In the genomic region with DNA sequence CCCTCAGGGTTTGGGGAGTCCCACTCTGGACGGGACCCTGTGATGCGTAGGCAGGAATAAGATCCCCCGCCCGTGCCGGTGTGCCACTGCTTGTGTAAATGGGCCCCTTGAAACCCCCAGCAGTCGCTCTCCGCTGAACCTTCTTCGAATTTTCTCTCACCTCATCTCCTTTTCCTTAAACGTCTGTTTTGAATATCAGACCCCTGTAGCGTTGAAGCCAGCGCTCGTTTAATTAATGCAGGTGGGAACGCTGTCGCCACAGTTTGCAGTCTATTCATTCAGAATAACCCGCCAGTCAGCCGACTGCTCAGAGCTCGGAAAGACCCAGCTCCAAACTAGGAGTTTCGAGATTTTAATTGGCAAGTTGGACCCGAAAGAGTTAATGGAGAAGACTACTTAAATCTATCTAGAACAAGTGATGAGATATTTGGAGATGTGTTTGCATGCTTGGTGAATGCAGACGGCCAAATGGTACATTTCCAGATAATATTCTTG, we compare ENCODE assay signal across 8 cellular contexts. TPM values are rescaled to one million over a fixed set of nuclear protein-coding genes. Genes with fewer than 3 reads are reported as not detected.
DNase-seq lines count a peak whose midpoint lies in the region; ATAC-seq and TF ChIP-seq lines count a peak whose summit lies in the region.

No MANE protein-coding gene starts in this region.

- H2AFZ ChIP-seq in PC-3 (ENCODE audit: low read length): peak overlapping the region; percentile 90

- H3K27me3 ChIP-seq in HAP-1 (ENCODE audit: low read depth) (no peaks in the 10 kb centered on the region), PC-3 (ENCODE audit: low read length) (no peaks in the 10 kb centered on the region), endodermal cell (ENCODE audit: control insufficient read depth, insufficient read depth, low read length, poor library complexity, severe bottlenecking) (no peaks in the 10 kb centered on the region)

- no peaks in the 10 kb centered on the region for H3F3A ChIP-seq in PC-3 (ENCODE audit: low read length, unreplicated experiment)

- H3K27ac Mint-ChIP-seq in endodermal cell: peak overlapping the region; percentile 85
- H3K27ac Mint-ChIP-seq in neural crest cell (ENCODE audit: unreplicated experiment): peak overlapping the region; percentile 52

- TF ChIP-seq CTCF in GM12875 (IDR thresholded peaks at IDR 0.05; ENCODE audit: borderline replicate concordance, insufficient read depth, low read depth, low read length) (no peak), PC-3 (conservative IDR thresholded peaks at IDR 0.05; ENCODE audit: low read depth, low read length) (no peak), endodermal cell (conservative IDR thresholded peaks at IDR 0.05) (no peak), neural crest cell (conservative IDR thresholded peaks at IDR 0.05) (no peak)

- WGBS in endodermal cell (ENCODE audit: insufficient coverage in 1 of 2, insufficient read length in 1 of 2), 2 experiments: 1% methylated on average over 14 to 20 of the region's 20 CpGs

- CTCF ChIA-PET in PC-3 (lab: Charles Lee): interaction anchor here (0.5 to 2.1 kb wide), 7 partner anchors 50 to 245 kb away, joined by 3 to 21 read pairs (median 3); partner anchors contain the start of gene WDR89

- H3K27me3 Mint-ChIP-seq in endodermal cell (ENCODE audit: insufficient read depth) (no peaks in the 10 kb centered on the region), neural crest cell (ENCODE audit: low read depth) (no peaks in the 10 kb centered on the region)

- peaks cover 16% of the 10 kb centered on the region for H4K20me1 ChIP-seq in PC-3 (ENCODE audit: low read length)

- H3K27ac ChIP-seq in PC-3 (ENCODE audit: low read length): peak overlapping the region; percentile 22
- peak overlapping the region; percentile 84 for H3K27ac ChIP-seq in endodermal cell (ENCODE audit: low read depth, low read length)

- H3K36me3 ChIP-seq in HAP-1 (replicated peaks) (peaks cover 14% of the 10 kb centered on the region), PC-3 (ENCODE audit: low read depth, low read length) (peaks cover 9% of the 10 kb centered on the region; the same call in 1 of the 2 replicates), endodermal cell (ENCODE audit: control insufficient read depth, insufficient read depth, low read length) (peaks cover 14% of the 10 kb centered on the region)

- TSS peak; percentile 91 for BruUV-seq in PC-3 (replicated peaks; lab: Mats Ljungman, UMichigan)

- H3K9me2 ChIP-seq in PC-3 (replicated peaks; ENCODE audit: low read length): no peaks in the 10 kb centered on the region

- ATAC-seq in PC-3: peak; percentile 4; the same call in 1 of the 2 replicates

- peak overlapping the region; percentile 93 for H3K9ac ChIP-seq in PC-3 (ENCODE audit: low read length)
- peak overlapping the region; percentile 82 for H3K9ac ChIP-seq in endodermal cell (ENCODE audit: extremely low read depth, low read length, poor library complexity, severe bottlenecking)

- POLR2A ChIA-PET in PC-3 (lab: Charles Lee; ENCODE audit: unreplicated experiment): interaction anchor here (0.6 to 1.1 kb wide), 4 partner anchors 98 to 962 kb away, joined by 3 to 4 read pairs (median 3); partner anchors contain the start of gene WDR89

- peaks cover 47% of the 10 kb centered on the region for H3K79me2 ChIP-seq in PC-3 (ENCODE audit: low read length)

- H3K9me3 Mint-ChIP-seq in endodermal cell: no peaks in the 10 kb centered on the region
- H3K9me3 Mint-ChIP-seq in neural crest cell: no peaks in the 10 kb centered on the region

- intact Hi-C loops in PC-3 (cut with micrococcal nuclease) (loop anchor here (1.0 to 5.0 kb wide), 8 partner anchors 52 to 226 kb away; no protein-coding TSS in a partner anchor), posterior vena cava (cut with DNase I) (loop anchor here (5.0 to 10.0 kb wide), 2 partner anchors 147 to 159 kb away; no protein-coding TSS in a partner anchor)

- H3K4me3 ChIP-seq in GM12875 (ENCODE audit: low read depth, low read length) (peak overlapping the region; percentile 76), HAP-1 (peak overlapping the region; percentile 97), PC-3 (ENCODE audit: low read length) (peak overlapping the region; percentile 90), endodermal cell (ENCODE audit: low read length) (peak overlapping the region; percentile 86)

- DNase-seq in HAP-1 (ENCODE audit: low spot score in 2 of 2) (no peak), PC-3 (no peak), endodermal cell (no peak), neural crest cell (ENCODE audit: low read depth, low spot score) (peak; percentile 8), NCI-H345 treated with DMSO at 0.1 percent for 48 hours (lab: John Stamatoyannopoulos, UW; ENCODE audit: unreplicated experiment) (no peak), posterior vena cava (ENCODE audit: low spot score) (no peak), occipital lobe (lab: John Stamatoyannopoulos, UW) (no peak)

- peak overlapping the region; percentile 97 for H3K4me2 ChIP-seq in PC-3 (ENCODE audit: low read length)

- peaks cover 14% of the 10 kb centered on the region for H3K4me1 Mint-ChIP-seq in endodermal cell
- peaks cover 30% of the 10 kb centered on the region for H3K4me1 Mint-ChIP-seq in neural crest cell

- H3K9me3 ChIP-seq in HAP-1: no peaks in the 10 kb centered on the region; the same call in 1 of the 2 replicates
- no peaks in the 10 kb centered on the region for H3K9me3 ChIP-seq in PC-3 (ENCODE audit: low read length)
- H3K9me3 ChIP-seq in endodermal cell (ENCODE audit: control insufficient read depth, low read length): no peaks in the 10 kb centered on the region

- H3K4me3 Mint-ChIP-seq in endodermal cell: peak overlapping the region; percentile 78
- H3K4me3 Mint-ChIP-seq in neural crest cell: peak overlapping the region; percentile 99

- H3K36me3 Mint-ChIP-seq in endodermal cell (ENCODE audit: low read depth) (peaks cover 14% of the 10 kb centered on the region), neural crest cell (ENCODE audit: low read depth) (peaks cover 13% of the 10 kb centered on the region)

- in situ Hi-C loops in HAP-1 (cut with MboI; ENCODE audit: low sequenced_read_pairs): no loop called here

- peaks cover 17% of the 10 kb centered on the region for H3K4me1 ChIP-seq in HAP-1
- peaks cover 19% of the 10 kb centered on the region for H3K4me1 ChIP-seq in PC-3 (ENCODE audit: insufficient read depth, low read length)
- no peaks in the 10 kb centered on the region for H3K4me1 ChIP-seq in endodermal cell (ENCODE audit: control insufficient read depth, insufficient read depth, low read length)

RNA-seq across cellular contexts. Expression of gene PPP2R5E, which starts 0.7 kb away (rescaled TPM):
- 17.2 and 26.4 TPM in 2 replicates for total RNA-seq in PC-3 (2014; rRNA removed)
- total RNA-seq in endodermal cell: 10 to 100 TPM; 61.1 to 63.8 TPM
- 62.5 TPM for polyA plus RNA-seq in endodermal cell (2013, experiment 1 of 2)
- 63.0 TPM for polyA plus RNA-seq in endodermal cell (2013, experiment 2 of 2)
- 67.3 and 70.3 TPM in 2 replicates for total RNA-seq in neural crest cell
- total RNA-seq in posterior vena cava: 10 to 100 TPM; 34.4 to 44.5 TPM
- 44.0 TPM for total RNA-seq in occipital lobe
